Comparison of ENCODE assay signal across 10 cellular contexts in genomic region chr1:61853545-61853944, GRCh38.
DNase-seq lines count a peak whose midpoint lies in the region; ATAC-seq and TF ChIP-seq lines count a peak whose summit lies in the region.
"Had no signal": no experiment of that assay in that cellular context is flagged by ENCODE, and none has a peak within 500 bp of the region (broad histone marks: within the 10 kb centered on the region; RNA-seq: fewer than 3 reads in every experiment).

No MANE protein-coding gene starts in this region.

- peak overlapping the region; percentile 3; the same call in 1 of the 2 replicates for H3K4me3 Mint-ChIP-seq in WTC11

- CTCF ChIA-PET in WTC11 (lab: Charles Lee) = interaction anchor here (0.6 to 1.2 kb wide), 7 partner anchors 9 to 1882 kb away, joined by 3 to 4 read pairs (median 3); no protein-coding TSS in a partner anchor

- no peak overlapping the region for H3K4me3 ChIP-seq in BE2C (ENCODE audit: low read depth, low read length)
- H3K4me3 ChIP-seq: transverse colon had no signal

- H3K27me3 Mint-ChIP-seq in WTC11 (ENCODE audit: low read depth) = no peaks in the 10 kb centered on the region

- H3K27me3 ChIP-seq in BE2C = no peaks in the 10 kb centered on the region
- H3K27me3 ChIP-seq: transverse colon had no signal

- peak; percentile 26; the same call in 1 of the 2 replicates for TF ChIP-seq CTCF in BE2C (IDR thresholded peaks at IDR 0.05; ENCODE audit: low read depth, low read length)
- peak; percentile 26; the same call in 1 of the 2 replicates for TF ChIP-seq CTCF in LNCAP (IDR thresholded peaks at IDR 0.05)
- no peak for TF ChIP-seq CTCF in WTC11 (IDR thresholded peaks at IDR 0.05)

- H3K27ac Mint-ChIP-seq in WTC11 = no peak overlapping the region

- H3K9me3 Mint-ChIP-seq in WTC11 = no peaks in the 10 kb centered on the region

- DNase-seq in BE2C = no peak
- no peak for DNase-seq in WTC11 (ENCODE audit: low spot score)
- DNase-seq in inferior parietal cortex (ENCODE audit: extremely low spot score) = peak; percentile 39
- DNase-seq in HPDE6-E6E7 (ENCODE audit: extremely low spot score) = no peak
- no peak for DNase-seq in NCI-H1048 (lab: John Stamatoyannopoulos, UW)
- DNase-seq: GOT3, transverse colon had no signal

- no peaks in the 10 kb centered on the region for H3K4me1 ChIP-seq in BE2C
- H3K4me1 ChIP-seq: transverse colon had no signal

- POLR2A ChIA-PET in WTC11 (lab: Charles Lee) = no interaction called here

- H3K36me3 Mint-ChIP-seq in WTC11 = peaks cover 19% of the 10 kb centered on the region

- peaks cover 29% of the 10 kb centered on the region for H3K4me1 Mint-ChIP-seq in WTC11

- no peak for ATAC-seq in WTC11
- ATAC-seq in HG03571 (IDR thresholded peaks at IDR 0.05; ENCODE audit: unreplicated experiment) = no peak
- ATAC-seq in GM21786 (IDR thresholded peaks at IDR 0.05; ENCODE audit: unreplicated experiment) = no peak

- H3K9me3 ChIP-seq in BE2C = no peaks in the 10 kb centered on the region
- H3K9me3 ChIP-seq: transverse colon had no signal

- H3K36me3 ChIP-seq in BE2C = no peaks in the 10 kb centered on the region

TF ChIP-seq in WTC11, 78 proteins besides CTCF, POLR2A, EP300 and RAD21:
- TF ChIP-seq MXD4 (CRISPR knock-in tag; IDR thresholded peaks at IDR 0.05; ENCODE audit: borderline replicate concordance) = no peak
- no peak for TF ChIP-seq ARID4B (CRISPR knock-in tag; IDR thresholded peaks at IDR 0.05; ENCODE audit: borderline replicate concordance)
- no peak for TF ChIP-seq TEAD4 (CRISPR knock-in tag; IDR thresholded peaks at IDR 0.05)
